ENCODE assay signal across 16 cellular contexts in the genomic region with DNA sequence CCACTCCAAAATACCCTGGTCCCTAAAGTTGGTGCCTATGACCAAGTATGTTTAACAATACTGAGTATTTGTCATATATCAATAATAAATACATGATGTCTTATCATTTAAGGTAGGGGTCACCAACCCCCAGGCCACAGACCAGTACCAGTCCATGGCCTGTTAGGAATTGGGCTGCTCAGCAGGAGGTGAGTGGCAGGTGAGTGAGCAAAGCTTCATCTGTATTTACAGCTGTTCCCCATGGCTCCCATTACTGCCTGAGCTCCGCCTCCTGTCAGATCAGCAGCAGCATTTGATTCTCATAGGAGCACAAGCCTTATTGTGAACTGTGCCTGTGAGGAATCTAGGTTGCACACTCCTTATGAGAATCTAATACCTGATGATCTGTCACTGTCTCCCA.
"Had no signal": no experiment of that assay in that cellular context is flagged by ENCODE, and none has a peak within 500 bp of the region (broad histone marks: within the 10 kb centered on the region; RNA-seq: fewer than 3 reads in every experiment).

No MANE protein-coding gene starts in this region.

- DNase-seq: effector CD8-positive, alpha-beta T cell; heart left ventricle; hippocampal formation; kidney glomerular epithelial cell; naive thymus-derived CD4-positive, alpha-beta T cell; psoas muscle; retina; right lobe of liver; stimulated activated CD4-positive, alpha-beta T cell treated with anti-CD3 and anti-CD28 coated beads, Interleukin-4, amount 100 ng/mL, for 24 hours; tibial artery; upper lobe of left lung; uterus had no signal

- H3K4me3 ChIP-seq: heart left ventricle, psoas muscle, right lobe of liver, tibial artery, upper lobe of left lung, uterus had no signal

- H3K36me3 Mint-ChIP-seq: stimulated activated memory B cell treated with anti-CD40 and anti-IgM and Interleukin-4, amounts not matched to agents 10 μg/mL and 1 μg/mL and 100 μg/mL, for 72 hours had no signal

- H3K4me1 ChIP-seq: heart left ventricle, psoas muscle, right lobe of liver, tibial artery, upper lobe of left lung, uterus had no signal

- H3K27me3 Mint-ChIP-seq: naive thymus-derived CD4-positive, alpha-beta T cell; stimulated activated memory B cell treated with anti-CD40 and anti-IgM and Interleukin-4, amounts not matched to agents 10 μg/mL and 1 μg/mL and 100 μg/mL, for 72 hours; stimulated activated naive CD8-positive, alpha-beta T cell treated with anti-CD3 and anti-CD28 coated beads, Interleukin-15, Interleukin-2, amounts not matched to agents 100 ng/mL and 50 ng/mL, for 24 hours had no signal

- H3K36me3 ChIP-seq: heart left ventricle, neutrophil, right lobe of liver, tibial artery, upper lobe of left lung, uterus had no signal

- H3K27ac Mint-ChIP-seq: naive thymus-derived CD4-positive, alpha-beta T cell; stimulated activated memory B cell treated with anti-CD40 and anti-IgM and Interleukin-4, amounts not matched to agents 10 μg/mL and 1 μg/mL and 100 μg/mL, for 72 hours; stimulated activated naive CD8-positive, alpha-beta T cell treated with anti-CD3 and anti-CD28 coated beads, Interleukin-15, Interleukin-2, amounts not matched to agents 100 ng/mL and 50 ng/mL, for 24 hours had no signal

- H3K27me3 ChIP-seq: heart left ventricle, neutrophil, right lobe of liver, tibial artery, upper lobe of left lung, uterus had no signal

- ATAC-seq: esophagus mucosa; heart left ventricle; naive thymus-derived CD4-positive, alpha-beta T cell; psoas muscle; right lobe of liver; stimulated activated memory B cell treated with anti-CD40 and anti-IgM and Interleukin-4, amounts not matched to agents 10 μg/mL and 1 μg/mL and 100 μg/mL, for 72 hours had no signal

- H3K4me3 Mint-ChIP-seq: naive thymus-derived CD4-positive, alpha-beta T cell; stimulated activated memory B cell treated with anti-CD40 and anti-IgM and Interleukin-4, amounts not matched to agents 10 μg/mL and 1 μg/mL and 100 μg/mL, for 72 hours; stimulated activated naive CD8-positive, alpha-beta T cell treated with anti-CD3 and anti-CD28 coated beads, Interleukin-15, Interleukin-2, amounts not matched to agents 100 ng/mL and 50 ng/mL, for 24 hours had no signal

- H3K4me1 Mint-ChIP-seq: stimulated activated memory B cell treated with anti-CD40 and anti-IgM and Interleukin-4, amounts not matched to agents 10 μg/mL and 1 μg/mL and 100 μg/mL, for 72 hours had no signal

- H3K9me3 ChIP-seq: heart left ventricle, neutrophil, psoas muscle, right lobe of liver, tibial artery, upper lobe of left lung, uterus had no signal

- H3K9me3 Mint-ChIP-seq: stimulated activated naive CD8-positive, alpha-beta T cell treated with anti-CD3 and anti-CD28 coated beads, Interleukin-15, Interleukin-2, amounts not matched to agents 100 ng/mL and 50 ng/mL, for 24 hours had no signal

- H3K27ac ChIP-seq: heart left ventricle, neutrophil, psoas muscle, right lobe of liver, tibial artery, upper lobe of left lung, uterus had no signal
